ENCODE assay signal across 8 cellular contexts in the genomic region with DNA sequence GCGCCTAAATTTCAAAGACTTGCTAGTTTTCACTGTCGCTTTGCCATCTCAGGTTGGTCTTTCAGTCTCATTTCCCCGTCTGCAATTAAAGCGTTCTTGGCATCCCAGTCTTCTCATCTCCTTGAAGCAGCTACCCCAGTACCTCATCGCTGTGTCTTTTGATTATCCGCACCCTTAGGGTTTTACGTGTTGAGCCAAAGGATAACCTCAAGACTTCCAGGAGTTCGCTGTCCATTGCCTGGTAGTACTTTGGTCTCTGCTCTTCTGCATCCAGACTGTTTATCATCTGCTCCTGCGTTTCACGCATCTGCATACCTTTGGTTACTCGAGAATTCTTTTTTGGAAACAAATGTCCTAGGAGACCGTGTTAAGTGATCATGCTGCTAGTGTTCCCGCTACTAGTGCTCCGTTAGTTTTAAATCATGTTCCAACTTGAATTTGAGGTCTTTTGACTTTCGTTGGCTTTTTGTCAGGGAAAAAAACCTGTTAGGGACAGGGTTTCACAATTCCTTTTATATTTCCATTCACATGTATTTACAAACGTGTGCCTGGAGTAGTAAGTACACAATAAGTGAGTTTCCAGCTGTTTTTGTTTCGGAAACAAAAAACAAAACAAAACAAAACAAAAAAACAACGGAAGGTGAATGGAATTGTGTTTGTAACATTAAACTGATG. TPM values are rescaled to one million over a fixed set of nuclear protein-coding genes. Genes with fewer than 3 reads are reported as not detected.
A peak's percentile ranks its signal among the peaks of the same experiment; 100 is the strongest.
DNase-seq lines count a peak whose midpoint lies in the region; ATAC-seq and TF ChIP-seq lines count a peak whose summit lies in the region.

No MANE protein-coding gene starts in this region.

- H3K4me3 ChIP-seq in AG10803 (ENCODE audit: low read length) (peak overlapping the region; percentile 76), GM23248 (peak overlapping the region; percentile 84), esophagus muscularis mucosa (peak overlapping the region; percentile 73 to 95 (median 90))

- no peaks in the 10 kb centered on the region for H3K9me3 Mint-ChIP-seq in natural killer cell

- peaks cover 19% of the 10 kb centered on the region; the same call in 1 of the 2 replicates for H3F3A ChIP-seq in GM23248 (ENCODE audit: insufficient read depth)

- H3K36me3 ChIP-seq in GM23248 (ENCODE audit: low read depth), result no peaks in the 10 kb centered on the region
- H3K36me3 ChIP-seq in esophagus muscularis mucosa, result peaks cover 0 to 20% (median 13%) of the 10 kb centered on the region in 4 donors

- ATAC-seq in SK-N-SH treated with all-trans-retinoic acid at 6 μM for 48 hours (peak; percentile 63), natural killer cell (no peak), HG03139 (IDR thresholded peaks at IDR 0.05; ENCODE audit: unreplicated experiment) (no peak), HG02678 (IDR thresholded peaks at IDR 0.05; ENCODE audit: unreplicated experiment) (no peak), HG02840 (IDR thresholded peaks at IDR 0.05; ENCODE audit: low FRiP score, unreplicated experiment) (no peak)

- TF ChIP-seq POLR2A in esophagus muscularis mucosa (IDR thresholded peaks at IDR 0.05; ENCODE audit: low read depth), result no peak

- TF ChIP-seq EP300 in esophagus muscularis mucosa (IDR thresholded peaks at IDR 0.05), result no peak

- H3K4me1 Mint-ChIP-seq in natural killer cell, result peaks cover 20 to 23% of the 10 kb centered on the region in 2 donors

- H3K9ac ChIP-seq in GM23248, result peak overlapping the region; percentile 86

- H3K27me3 ChIP-seq in GM23248 (replicated peaks; ENCODE audit: insufficient read depth), result no peaks in the 10 kb centered on the region
- no peaks in the 10 kb centered on the region for H3K27me3 ChIP-seq in esophagus muscularis mucosa

- no peaks in the 10 kb centered on the region for H3K9me2 ChIP-seq in GM23248 (ENCODE audit: insufficient read depth)

- DNase-seq in AG10803 (ENCODE audit: low read depth) (peak; percentile 73), GM23248 (peak; percentile 80), esophagus muscularis mucosa (ENCODE audit: extremely low spot score) (no peak), natural killer cell (no peak)

- H3K4me3 Mint-ChIP-seq in natural killer cell, result peak overlapping the region; percentile 97

- no peaks in the 10 kb centered on the region for H3K27me3 Mint-ChIP-seq in natural killer cell (ENCODE audit: low read depth in 2 of 2)

- peaks cover 4% of the 10 kb centered on the region; the same call in 1 of the 2 replicates for H4K20me1 ChIP-seq in GM23248 (ENCODE audit: insufficient read depth)

- H3K36me3 Mint-ChIP-seq in natural killer cell, result no peaks in the 10 kb centered on the region

- H3K4me2 ChIP-seq in GM23248 (ENCODE audit: unreplicated experiment), result peak overlapping the region; percentile 96

- in situ Hi-C loops in GM23248 (cut with MboI), result no loop called here

- H3K27ac ChIP-seq in GM23248 (peak overlapping the region; percentile 65), esophagus muscularis mucosa (replicated peaks in 1 of 4) (peak overlapping the region; percentile 89 to 98 (median 95))

- intact Hi-C loops in esophagus muscularis mucosa (cut with DNase I) (no loop called here), natural killer cell (cut with micrococcal nuclease) (no loop called here)

- 5 to 6% methylated on average over 18 of the region's 18 CpGs for WGBS in GM23248 (ENCODE audit: low coverage in 1 of 2, low lambda C conversion rate in 2 of 2, missing lambda C conversion rate in 2 of 2), 2 experiments
- 4% methylated on average over 18 of the region's 18 CpGs for WGBS in esophagus muscularis mucosa

- TF ChIP-seq CTCF in AG10803 (conservative IDR thresholded peaks at IDR 0.05; ENCODE audit: low read length), result no peak
- no peak for TF ChIP-seq CTCF in esophagus muscularis mucosa (IDR thresholded peaks at IDR 0.05)
- no peak for TF ChIP-seq CTCF in natural killer cell (IDR thresholded peaks at IDR 0.05)

- no peaks in the 10 kb centered on the region for H3K9me3 ChIP-seq in GM23248 (ENCODE audit: low read depth)
- H3K9me3 ChIP-seq in esophagus muscularis mucosa, result no peaks in the 10 kb centered on the region

- peak overlapping the region; percentile 84 to 94 for H3K27ac Mint-ChIP-seq in natural killer cell

- peak overlapping the region; percentile 76 for H2AFZ ChIP-seq in GM23248

- H3K4me1 ChIP-seq in GM23248 (ENCODE audit: insufficient read depth) (peaks cover 17% of the 10 kb centered on the region), esophagus muscularis mucosa (peaks cover 27 to 58% (median 56%) of the 10 kb centered on the region in 4 donors)

- peaks cover 92% of the 10 kb centered on the region for H3K79me2 ChIP-seq in GM23248 (ENCODE audit: insufficient read depth)

TF ChIP-seq in SK-N-SH treated with all-trans-retinoic acid at 6 μM for 48 hours, 23 proteins besides CTCF, POLR2A, EP300 and RAD21:
- no peak for TF ChIP-seq ZNF565 (CRISPR knock-in tag; conservative IDR thresholded peaks at IDR 0.05; ENCODE audit: low read depth)
- TF ChIP-seq TCF4 (CRISPR knock-in tag; IDR thresholded peaks at IDR 0.05; ENCODE audit: borderline replicate concordance), result no peak

RNA-seq across cellular contexts. Expression of gene RABGAP1, which starts 0.9 kb away (rescaled TPM):
- total RNA-seq in GM23248 (2014; rRNA removed; shearing (Covaris generic)), result 16.0 and 23.9 TPM in 2 replicates
- polyA plus RNA-seq in GM23248 (2016; fragmentation: Nextera tagmentation; extraction: Ambion mirVana), result 6.7 and 8.0 TPM in 2 replicates
- 100 to 1,000 TPM in 1 of 4 donors, 10 to 100 TPM in 3; 64.3 to 116 (median 79.5) TPM for total RNA-seq in esophagus muscularis mucosa
- 10 to 100 TPM; 37.4 to 49.2 (median 43.0) TPM for total RNA-seq in natural killer cell

RNA-seq across cellular contexts. Expression of gene ZBTB26, which starts 10.4 kb away (rescaled TPM):
- 2.3 and 5.2 TPM in 2 replicates for total RNA-seq in GM23248 (2014; rRNA removed; shearing (Covaris generic))
- 1.8 and 2.0 TPM in 2 replicates for polyA plus RNA-seq in GM23248 (2016; fragmentation: Nextera tagmentation; extraction: Ambion mirVana)
- 10 to 100 TPM in 2 of 4 donors, 1 to 10 TPM in 2; 6.3 to 10.4 (median 9.1) TPM for total RNA-seq in esophagus muscularis mucosa
- 10 to 100 TPM in 1 of 3 donors, 1 to 10 TPM in 2; 7.8 to 12.2 (median 9.2) TPM for total RNA-seq in natural killer cell

RNA-seq across cellular contexts. Expression of gene ZBTB6, which starts 28.6 kb away (rescaled TPM):
- 8.3 and 9.8 TPM in 2 replicates for total RNA-seq in GM23248 (2014; rRNA removed; shearing (Covaris generic))
- 4.4 and 4.5 TPM in 2 replicates for polyA plus RNA-seq in GM23248 (2016; fragmentation: Nextera tagmentation; extraction: Ambion mirVana)
- total RNA-seq in esophagus muscularis mucosa (10 to 100 TPM in 2 of 4 donors, 1 to 10 TPM in 2; 6.5 to 12.9 (median 9.5) TPM), natural killer cell (1 to 10 TPM; 4.7 to 6.6 (median 5.8) TPM)

RNA-seq across cellular contexts. Expression of gene RC3H2, which starts 36.5 kb away (rescaled TPM):
- 26.8 and 34.7 TPM in 2 replicates for total RNA-seq in GM23248 (2014; rRNA removed; shearing (Covaris generic))
- polyA plus RNA-seq in GM23248 (2016; fragmentation: Nextera tagmentation; extraction: Ambion mirVana), result 19.8 and 22.1 TPM in 2 replicates
- 10 to 100 TPM; 40.1 to 58.1 (median 57.8) TPM for total RNA-seq in esophagus muscularis mucosa
- 10 to 100 TPM; 74.0 to 78.8 (median 77.3) TPM for total RNA-seq in natural killer cell

Comparison
In these comparisons a context has a peak if more than half of its experiments do, and no peak if none do; other contexts are left out.
1. DNase-seq: peak in AG10803 (single experiment) and GM23248 (single experiment); none in esophagus muscularis mucosa (single experiment) and natural killer cell (single experiment).
2. Peak in every context shown above with its lines, with median percentiles within 50 percentile points of each other: H3K4me3 ChIP-seq.